In the genomic region with DNA sequence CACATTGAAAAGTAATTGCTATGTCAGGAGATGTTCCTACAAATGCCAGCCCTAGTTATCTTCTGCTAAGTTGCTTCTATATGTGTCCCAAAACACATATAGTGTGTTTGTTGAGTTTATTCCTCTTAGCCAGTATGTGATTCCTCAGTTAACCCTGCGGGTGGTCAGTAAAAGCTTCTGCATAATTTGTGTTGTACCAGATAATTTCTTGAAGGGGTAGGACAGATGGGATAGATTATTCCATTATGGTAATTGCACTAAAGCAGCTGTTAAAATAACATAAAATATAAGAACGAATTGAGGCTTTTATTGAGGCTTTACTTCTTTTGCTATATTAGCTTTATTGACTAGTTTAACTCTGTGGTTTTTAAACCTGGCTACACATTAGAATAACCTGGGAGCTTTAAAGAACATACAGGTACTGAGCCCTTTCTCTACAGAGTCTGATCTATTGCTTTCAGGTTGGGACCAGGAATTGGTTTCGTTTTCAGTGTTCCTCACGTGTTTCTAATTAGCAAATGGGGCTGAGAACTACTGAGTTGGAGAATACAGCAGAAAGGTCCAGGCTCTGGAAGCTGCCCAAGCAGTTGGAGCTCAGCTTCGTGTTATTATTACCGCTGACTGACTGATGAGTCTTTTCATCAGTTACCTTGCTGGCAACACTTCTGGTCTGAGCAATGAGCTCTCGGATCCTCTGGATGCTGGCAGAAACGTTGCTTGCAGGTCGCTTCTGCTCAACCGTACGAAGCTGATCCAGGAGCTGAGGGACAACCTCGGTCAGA, we compare ENCODE assay signal across 14 cellular contexts. TPM values are rescaled to one million over a fixed set of nuclear protein-coding genes. Genes with fewer than 3 reads are reported as not detected.
DNase-seq lines count a peak whose midpoint lies in the region; ATAC-seq, FAIRE-seq and TF ChIP-seq lines count a peak whose summit lies in the region.
"Had no signal": no experiment of that assay in that cellular context is flagged by ENCODE, and none has a peak within 500 bp of the region (broad histone marks: within the 10 kb centered on the region; RNA-seq: fewer than 3 reads in every experiment).

No MANE protein-coding gene starts in this region.

- no peak overlapping the region for H4K91ac ChIP-seq in IMR-90 (ENCODE audit: insufficient read depth, low read depth, low read length)

- H3K23ac ChIP-seq in IMR-90 (ENCODE audit: low read depth, low read length), result no peak overlapping the region

- no peak overlapping the region for H3K18ac ChIP-seq in IMR-90 (ENCODE audit: low read depth, low read length)

- peaks cover 6% of the 10 kb centered on the region; the same call in 1 of the 2 replicates for H3K9me1 ChIP-seq in IMR-90 (ENCODE audit: insufficient read depth, low read length)

- H2BK5ac ChIP-seq in IMR-90 (ENCODE audit: low read depth, low read length, poor library complexity, severe bottlenecking), result no peak overlapping the region

- no peak for TF ChIP-seq RAD21 in IMR-90 (IDR thresholded peaks at IDR 0.05; ENCODE audit: low read length)

- dilution Hi-C loops in IMR-90 (cut with HindIII; ENCODE audit: low sequenced_read_pairs, unreplicated experiment), result no loop called here

- H3K56ac ChIP-seq in IMR-90 (ENCODE audit: extremely low read depth, insufficient read depth, low read length), result no peak overlapping the region

- H3K36me3 ChIP-seq in IMR-90 (ENCODE audit: control insufficient read depth, insufficient read depth, low read length), result peaks cover 51% of the 10 kb centered on the region

- no peak overlapping the region for H2AFZ ChIP-seq in IMR-90 (replicated peaks; ENCODE audit: low read length, poor library complexity)

- ATAC-seq in IMR-90 (ENCODE audit: low read depth), result no peak
- ATAC-seq: esophagus mucosa; naive thymus-derived CD4-positive, alpha-beta T cell had no signal

- H3K9me3 ChIP-seq in IMR-90 (ENCODE audit: control insufficient read depth, insufficient read depth, low read length), result no peaks in the 10 kb centered on the region
- H3K9me3 ChIP-seq: tibial artery had no signal

- TF ChIP-seq POLR2A in IMR-90 (IDR thresholded peaks at IDR 0.05; ENCODE audit: low read depth, low read length), result no peak

- H3K4ac ChIP-seq in IMR-90 (ENCODE audit: low read depth, low read length), result no peak overlapping the region

- H2BK120ac ChIP-seq in IMR-90 (ENCODE audit: low read depth, low read length), result no peak overlapping the region

- H4K20me1 ChIP-seq in IMR-90 (ENCODE audit: insufficient read depth, low read length), result no peaks in the 10 kb centered on the region

- H2AK5ac ChIP-seq in IMR-90 (ENCODE audit: low read depth, low read length), result no peak overlapping the region

- CTCF ChIA-PET in IMR-90 (lab: Yijun Ruan, JAX), result interaction anchor here (0.6 to 1.0 kb wide), 2 partner anchors 19 to 28 kb away, joined by 3 read pairs; no protein-coding TSS in a partner anchor

- no peak overlapping the region for H2BK15ac ChIP-seq in IMR-90 (ENCODE audit: low read depth, low read length)

- WGBS in IMR-90 (ENCODE audit: extremely low coverage in 2 of 2, insufficient read length in 1 of 2), 2 experiments, result 85% methylated on average over 5 of the region's 12 CpGs; no CpG with 5 or more reads in 1 of the 2 experiments

- H3K4me2 ChIP-seq in IMR-90 (ENCODE audit: low read depth, low read length), result no peak overlapping the region

- FAIRE-seq in islet of Langerhans (lab: Jason Lieb, UNC), result peak; percentile 74

- intact Hi-C loops in IMR-90 (cut with micrococcal nuclease), result no loop called here

- BruUV-seq in IMR-90 (replicated peaks; lab: Mats Ljungman, UMichigan), result no TSS peak

- no peaks in the 10 kb centered on the region for H3K79me1 ChIP-seq in IMR-90 (ENCODE audit: low read depth in 1 of 2, low read length in 2 of 2)

- no peak for TF ChIP-seq CTCF in IMR-90 (conservative IDR thresholded peaks at IDR 0.05; ENCODE audit: low read depth, low read length)

- H3K14ac ChIP-seq in IMR-90 (replicated peaks; ENCODE audit: low read depth, low read length), result no peak overlapping the region

- in situ Hi-C loops in IMR-90 (cut with MboI; ENCODE audit: low sequenced_read_pairs), result no loop called here

- no peak overlapping the region for H2AK9ac ChIP-seq in IMR-90 (replicated peaks; ENCODE audit: low read depth, low read length, poor library complexity)

- no peak overlapping the region for H3K9ac ChIP-seq in IMR-90 (ENCODE audit: low read depth, low read length)

- no peak overlapping the region for H3K4me3 ChIP-seq in IMR-90 (ENCODE audit: insufficient read depth, low read depth, low read length)
- H3K4me3 ChIP-seq: tibial artery had no signal

- H4K8ac ChIP-seq in IMR-90 (ENCODE audit: low read depth in 2 of 2, low read length in 2 of 2), result no peak overlapping the region

- H3K27ac ChIP-seq in IMR-90 (ENCODE audit: insufficient read depth, low read length), result no peak overlapping the region

- POLR2A ChIA-PET in IMR-90 (lab: Charles Lee; ENCODE audit: unreplicated experiment), result no interaction called here

- H3K27me3 ChIP-seq in IMR-90 (ENCODE audit: control insufficient read depth, insufficient read depth, low read length), result no peaks in the 10 kb centered on the region
- H3K27me3 ChIP-seq: tibial artery had no signal

- H4K5ac ChIP-seq in IMR-90 (ENCODE audit: low read depth, low read length), result no peak overlapping the region

- peak; percentile 64 for DNase-seq in COR-L47 (lab: John Stamatoyannopoulos, UW)
- peak; percentile 5 for DNase-seq in IMR-90
- peak; percentile 69 for DNase-seq in OCI-M1 (lab: John Stamatoyannopoulos, UW)
- DNase-seq in activated effector memory CD4-positive, alpha-beta T cell treated with anti-CD3 and anti-CD28 coated beads, Interleukin-2, amount 50 U/mL, for 16 hours, result no peak
- DNase-seq in T-helper 9 cell, result no peak
- DNase-seq in activated CD4-positive, alpha-beta T cell treated with anti-CD3 and anti-CD28 coated beads, Interleukin-2, amount 50 U/mL, for 48 hours, result no peak
- DNase-seq in H4 (ENCODE audit: low spot score), result no peak
- DNase-seq: activated CD4-positive, alpha-beta T cell treated with anti-CD3 and anti-CD28 coated beads, Interleukin-2, amount 10 ng/mL, durations not matched to agents 24 days and 14 days; activated gamma-delta T cell treated with Interleukin-2 at 50 U/mL for 16 hours; islet precursor cell; naive thymus-derived CD4-positive, alpha-beta T cell; tibial artery had no signal

- H2BK20ac ChIP-seq in IMR-90 (ENCODE audit: low read depth, low read length), result no peak overlapping the region

- peaks cover under 1% of the 10 kb centered on the region for H3K4me1 ChIP-seq in IMR-90 (ENCODE audit: control insufficient read depth, insufficient read depth, low read length)
- H3K4me1 ChIP-seq: tibial artery had no signal

TF ChIP-seq in IMR-90, 13 proteins besides CTCF, POLR2A, EP300 and RAD21:
- no peak for TF ChIP-seq RCOR1 (IDR thresholded peaks at IDR 0.05; ENCODE audit: insufficient replicate concordance, low read length)
- no peak for TF ChIP-seq MAZ (IDR thresholded peaks at IDR 0.05; ENCODE audit: borderline replicate concordance, low read depth, low read length)
- TF ChIP-seq NFE2L2 (IDR thresholded peaks at IDR 0.05; ENCODE audit: low read depth, low read length), result no peak
- TF ChIP-seq SMC3 (IDR thresholded peaks at IDR 0.05; ENCODE audit: low read depth, low read length), result no peak
TF ChIP-seq in IMR-90: peak in this region for 0.

RNA-seq across cellular contexts. Expression of gene FAM229B, which starts 56.9 kb away (rescaled TPM):
- total RNA-seq in IMR-90 (2012; rRNA removed), result 8.6 and 11.4 TPM in 2 replicates
- 23.2 and 25.6 TPM in 2 replicates for polyA plus RNA-seq in IMR-90 (2012; rRNA removed)
- polyA plus RNA-seq in IMR-90 (2012; cell fraction: cytosol; rRNA removed), result 5.0 and 13.4 TPM in 2 replicates
- polyA plus RNA-seq in IMR-90 (2012; cell fraction: nucleus; rRNA removed; ENCODE audit: low replicate concordance), result 0.74 and 11.5 TPM in 2 replicates
- total RNA-seq in H4 (2014; rRNA removed; shearing (Covaris generic)), result 6.6 and 14.1 TPM in 2 replicates

RNA-seq across cellular contexts. Expression of gene TUBE1, which starts 57.1 kb away (rescaled TPM):
- 8.6 and 10.0 TPM in 2 replicates for total RNA-seq in IMR-90 (2012; rRNA removed)
- 6.5 and 7.9 TPM in 2 replicates for polyA plus RNA-seq in IMR-90 (2012; rRNA removed)
- 1.5 and 2.0 TPM in 2 replicates for polyA plus RNA-seq in IMR-90 (2012; cell fraction: cytosol; rRNA removed)
- polyA plus RNA-seq in IMR-90 (2012; cell fraction: nucleus; rRNA removed; ENCODE audit: low replicate concordance), result 10.4 and 42.0 TPM in 2 replicates
- 11.9 and 17.2 TPM in 2 replicates for total RNA-seq in H4 (2014; rRNA removed; shearing (Covaris generic))

Comparison
In these comparisons a context has a peak if more than half of its experiments do, and no peak if none do; other contexts are left out.
1. DNase-seq: peak in COR-L47 (single experiment), IMR-90 (single experiment) and OCI-M1 (single experiment); none in activated effector memory CD4-positive, alpha-beta T cell treated with anti-CD3 and anti-CD28 coated beads, Interleukin-2, amount 50 U/mL, for 16 hours (single experiment), T-helper 9 cell (single experiment), activated CD4-positive, alpha-beta T cell treated with anti-CD3 and anti-CD28 coated beads, Interleukin-2, amount 50 U/mL, for 48 hours (0 of 2) and H4 (single experiment).